In the genomic region with DNA sequence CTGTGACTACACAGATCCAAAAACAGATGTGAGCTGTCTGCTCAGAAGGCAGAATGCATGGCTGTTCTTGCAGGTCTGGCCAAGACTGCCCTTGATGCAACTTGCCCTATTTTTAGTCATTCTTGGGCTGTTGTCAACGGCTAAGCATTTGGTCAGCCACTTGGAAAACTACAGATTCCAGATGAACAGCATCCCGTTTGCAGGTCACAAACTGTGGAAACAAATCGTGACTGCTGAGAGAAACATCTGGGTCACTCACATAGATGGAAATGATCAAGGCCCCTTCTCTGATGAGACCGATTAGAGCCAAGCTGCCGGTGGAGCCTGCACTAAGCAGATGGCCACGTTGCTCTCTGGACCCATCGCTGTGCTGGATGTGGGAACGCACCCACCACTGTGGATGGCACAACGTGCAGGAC, we compare ENCODE assay signal across 32 cellular contexts. TPM values are rescaled to one million over a fixed set of nuclear protein-coding genes. Genes with fewer than 3 reads are reported as not detected.
A peak's percentile ranks its signal among the peaks of the same experiment; 100 is the strongest.
DNase-seq lines count a peak whose midpoint lies in the region; ATAC-seq and TF ChIP-seq lines count a peak whose summit lies in the region.
"Had no signal": no experiment of that assay in that cellular context is flagged by ENCODE, and none has a peak within 500 bp of the region (broad histone marks: within the 10 kb centered on the region; RNA-seq: fewer than 3 reads in every experiment).

No MANE protein-coding gene starts in this region.

- no peak overlapping the region for H3K23ac ChIP-seq in H9 (ENCODE audit: insufficient read length, low read depth, low read length)

- no peaks in the 10 kb centered on the region for H3K23me2 ChIP-seq in H9 (ENCODE audit: insufficient read length, low read depth, low read length, poor library complexity, severe bottlenecking)

- peak overlapping the region; percentile 14 for H4K8ac ChIP-seq in H9 (replicated peaks; ENCODE audit: insufficient read length, low read depth, low read length)

- no CpG with 5 or more reads among the region's 9 CpGs for WGBS in H9 (ENCODE audit: extremely low coverage, insufficient read length, low lambda C conversion rate)

- H3K4me1 ChIP-seq in H9 (ENCODE audit: insufficient read depth, low read length) (no peaks in the 10 kb centered on the region), fibroblast of lung (ENCODE audit: control insufficient read depth, extremely low read depth, insufficient read depth, low read length) (peaks cover 6% of the 10 kb centered on the region)
- H3K4me1 ChIP-seq: body of pancreas, Peyer's patch, stomach, transverse colon had no signal

- no peaks in the 10 kb centered on the region for H3K4me1 Mint-ChIP-seq in H9
- no peaks in the 10 kb centered on the region for H3K4me1 Mint-ChIP-seq in stimulated activated naive CD8-positive, alpha-beta T cell treated with anti-CD3 and anti-CD28 coated beads, Interleukin-15, amount 100 ng/mL, for 72 hours

- H3K4me2 ChIP-seq in H9 (ENCODE audit: insufficient read depth, insufficient read length, low read length) (no peak overlapping the region), fibroblast of lung (ENCODE audit: extremely low read depth, insufficient read depth, low read length) (no peak overlapping the region)
- H3K4me2 ChIP-seq: smooth muscle cell had no signal

- H3K4me3 ChIP-seq in AG09309 (ENCODE audit: control insufficient read depth, low read depth, low read length) (no peak overlapping the region), fibroblast of lung (replicated peaks in 1 of 4; ENCODE audit: control extremely low read depth in 1 of 4, insufficient read depth in 1 of 4, low read depth in 3 of 4, low read length in 4 of 4) (no peak overlapping the region)
- H3K4me3 ChIP-seq: body of pancreas, heart left ventricle, Peyer's patch, smooth muscle cell, stomach, transverse colon had no signal

- H3K36me3 ChIP-seq in fibroblast of lung (ENCODE audit: control insufficient read depth, insufficient read depth, low read length): no peaks in the 10 kb centered on the region
- H3K36me3 ChIP-seq: heart left ventricle, Peyer's patch, stomach, transverse colon had no signal

- H4K20me1 ChIP-seq in H9 (ENCODE audit: control insufficient read depth, insufficient read depth, insufficient read length) (no peaks in the 10 kb centered on the region), fibroblast of lung (ENCODE audit: control insufficient read depth, extremely low read depth, insufficient read depth, low read length) (no peaks in the 10 kb centered on the region)

- TF ChIP-seq CTCF in AG09309 (IDR thresholded peaks at IDR 0.05; ENCODE audit: control insufficient read depth, insufficient read depth, low read depth, low read length, missing control alignments): no peak
- TF ChIP-seq CTCF in H9 (conservative IDR thresholded peaks at IDR 0.05): no peak
- no peak for TF ChIP-seq CTCF in fibroblast of lung (conservative IDR thresholded peaks at IDR 0.05 in 1 of 2, IDR thresholded peaks at IDR 0.05 in 1 of 2; ENCODE audit: low read depth in 1 of 2, low read length in 2 of 2)

- H3K27me3 Mint-ChIP-seq in H9 (ENCODE audit: low read depth): no peaks in the 10 kb centered on the region; the same call in 1 of the 2 replicates
- H3K27me3 Mint-ChIP-seq in stimulated activated naive CD8-positive, alpha-beta T cell treated with anti-CD3 and anti-CD28 coated beads, Interleukin-15, amount 100 ng/mL, for 72 hours: no peaks in the 10 kb centered on the region

- H4K5ac ChIP-seq in H9 (ENCODE audit: insufficient read length, low read depth, low read length): no peak overlapping the region

- no peak overlapping the region for H3K18ac ChIP-seq in H9 (ENCODE audit: insufficient read length, low read depth, low read length)

- no peaks in the 10 kb centered on the region for H3K79me2 ChIP-seq in H9 (ENCODE audit: insufficient read depth, low read length)
- no peaks in the 10 kb centered on the region for H3K79me2 ChIP-seq in fibroblast of lung (ENCODE audit: control insufficient read depth, insufficient read depth, low read length)

- H3K9me3 Mint-ChIP-seq in H9: peaks cover 4 to 6% of the 10 kb centered on the region in 2 experiments; a peak in 1 of 5 replicates
- H3K9me3 Mint-ChIP-seq in stimulated activated naive CD8-positive, alpha-beta T cell treated with anti-CD3 and anti-CD28 coated beads, Interleukin-15, amount 100 ng/mL, for 72 hours: peaks cover 0 to 6% of the 10 kb centered on the region in 2 donors
- H3K9me3 Mint-ChIP-seq: activated T-helper 2 cell treated with anti-CD3 and anti-CD28 coated beads, Interferon-gamma antibody, Interleukin-2, Interleukin-4, amounts not matched to agents 10 μg/mL and 5 μg/mL and 100 μg/mL, durations not matched to agents 14 hours and 24 hours and 36 hours had no signal

- H3K27ac ChIP-seq in H9 (ENCODE audit: insufficient read length, low read depth, low read length) (no peak overlapping the region), fibroblast of lung (ENCODE audit: insufficient read depth, low read length) (no peak overlapping the region)
- H3K27ac ChIP-seq: body of pancreas, heart left ventricle, Peyer's patch, stomach, transverse colon, VCaP had no signal

- no peak overlapping the region for H2BK120ac ChIP-seq in H9 (ENCODE audit: low read depth, low read length, poor library complexity, severe bottlenecking)

- no peaks in the 10 kb centered on the region for H3K79me1 ChIP-seq in H9 (ENCODE audit: insufficient read depth, low read depth, low read length, poor library complexity, severe bottlenecking)

- H2BK12ac ChIP-seq in H9 (ENCODE audit: insufficient read length, low read depth, low read length): no peak overlapping the region

- no peaks in the 10 kb centered on the region for H3K9me3 ChIP-seq in H9 (ENCODE audit: control insufficient read depth, low read depth, low read length)
- no peaks in the 10 kb centered on the region for H3K9me3 ChIP-seq in fibroblast of lung (ENCODE audit: control insufficient read depth, insufficient read depth, low read depth, low read length)
- H3K9me3 ChIP-seq: body of pancreas, transverse colon had no signal

- H3K27ac Mint-ChIP-seq in H9: no peak overlapping the region
- no peak overlapping the region for H3K27ac Mint-ChIP-seq in stimulated activated naive CD8-positive, alpha-beta T cell treated with anti-CD3 and anti-CD28 coated beads, Interleukin-15, amount 100 ng/mL, for 72 hours
- H3K27ac Mint-ChIP-seq: activated T-helper 2 cell treated with anti-CD3 and anti-CD28 coated beads, Interferon-gamma antibody, Interleukin-2, Interleukin-4, amounts not matched to agents 10 μg/mL and 5 μg/mL and 100 μg/mL, durations not matched to agents 14 hours and 24 hours and 36 hours; CD4-positive, CD25-positive, alpha-beta regulatory T cell; nephron progenitor cell had no signal

- no peak overlapping the region for H2BK5ac ChIP-seq in H9 (ENCODE audit: insufficient read length, low read length)

- H3K56ac ChIP-seq in H9 (ENCODE audit: insufficient read length, low read depth, low read length): no peak overlapping the region

- H3K9ac ChIP-seq in H9 (ENCODE audit: extremely low read depth, insufficient read length, low read length): no peak overlapping the region
- no peak overlapping the region for H3K9ac ChIP-seq in fibroblast of lung (ENCODE audit: insufficient read depth, low read length)

- H4K91ac ChIP-seq in H9 (ENCODE audit: insufficient read length, low read depth, low read length): no peak overlapping the region

- no peak overlapping the region for H3K4ac ChIP-seq in H9 (ENCODE audit: low read depth, low read length)

- H2BK15ac ChIP-seq in H9 (ENCODE audit: low read depth, low read length): no peak overlapping the region

- intact Hi-C loops in posterior vena cava (cut with DNase I): no loop called here

- no peaks in the 10 kb centered on the region; a peak in 1 of 7 replicates for H3K36me3 Mint-ChIP-seq in H9 (ENCODE audit: insufficient read depth in 1 of 3, low read depth in 3 of 3)
- H3K36me3 Mint-ChIP-seq: CD4-positive, CD25-positive, alpha-beta regulatory T cell had no signal

- no peak overlapping the region for H3T11ph ChIP-seq in H9 (ENCODE audit: low read length)

- no peaks in the 10 kb centered on the region for H3K27me3 ChIP-seq in H9 (ENCODE audit: insufficient read depth, low read length)
- H3K27me3 ChIP-seq in fibroblast of lung (ENCODE audit: control insufficient read depth, insufficient read depth, low read length): no peaks in the 10 kb centered on the region
- H3K27me3 ChIP-seq: body of pancreas, heart left ventricle, Peyer's patch, stomach, transverse colon had no signal

- ATAC-seq in stimulated activated naive CD8-positive, alpha-beta T cell treated with anti-CD3 and anti-CD28 coated beads, Interleukin-15, amount 100 ng/mL, for 72 hours: no peak
- ATAC-seq: body of pancreas, esophagus mucosa, SK-N-SH treated with all-trans-retinoic acid at 6 μM for 48 hours had no signal

- no peak overlapping the region for H2AK5ac ChIP-seq in H9 (ENCODE audit: insufficient read length, low read length)

- peak; percentile 50 for DNase-seq in AG09309 (ENCODE audit: low read depth)
- no peak for DNase-seq in H9
- peak; percentile 40 to 51 for DNase-seq in fibroblast of lung (ENCODE audit: low read depth in 2 of 2)
- peak; percentile 82 for DNase-seq in posterior vena cava (ENCODE audit: low spot score)
- no peak for DNase-seq in mesenteric fat pad (ENCODE audit: low spot score)
- DNase-seq in stimulated activated CD4-positive, alpha-beta T cell treated with anti-CD3 and anti-CD28 coated beads, Interleukin-4, amount 100 ng/mL, for 24 hours: no peak
- no peak for DNase-seq in NCI-H446 treated with DMSO at 0.1 percent for 48 hours (lab: John Stamatoyannopoulos, UW)
- no peak for DNase-seq in stimulated activated naive CD8-positive, alpha-beta T cell treated with anti-CD3 and anti-CD28 coated beads, Interleukin-15, amount 100 ng/mL, for 72 hours
- DNase-seq: activated CD4-positive, alpha-beta T cell treated with anti-CD3 and anti-CD28 coated beads, Interleukin-2, amount 50 U/mL, for 1 hour; CD4-positive, CD25-positive, alpha-beta regulatory T cell; effector memory CD4-positive, alpha-beta T cell; heart left ventricle; NCI-H1417 treated with DMSO at 0.1 percent for 48 hours; NCI-H2107; NCI-H510A; nephron progenitor cell; NK-92 treated with Interleukin-12 subunit alpha and Interleukin-12 subunit beta, amount 100 ng/mL, for 24 hours; Peyer's patch; posterior cingulate gyrus; stimulated activated CD4-positive, alpha-beta T cell treated with anti-CD3 and anti-CD28 coated beads, Interleukin-4, amount 100 ng/mL, for 4 hours; stomach; transverse colon had no signal

- no peak overlapping the region for H3K14ac ChIP-seq in H9 (ENCODE audit: insufficient read depth, low read length)

- no peak overlapping the region for H3K4me3 Mint-ChIP-seq in H9
- no peak overlapping the region for H3K4me3 Mint-ChIP-seq in stimulated activated naive CD8-positive, alpha-beta T cell treated with anti-CD3 and anti-CD28 coated beads, Interleukin-15, amount 100 ng/mL, for 72 hours
- H3K4me3 Mint-ChIP-seq: CD4-positive, CD25-positive, alpha-beta regulatory T cell; nephron progenitor cell had no signal

- no peak overlapping the region for H2AFZ ChIP-seq in H9 (ENCODE audit: low read length)
- H2AFZ ChIP-seq in fibroblast of lung (ENCODE audit: low read length): no peak overlapping the region

- no peak overlapping the region for H2BK20ac ChIP-seq in H9 (ENCODE audit: low read depth, low read length, poor library complexity, severe bottlenecking)

RNA-seq across cellular contexts. Expression of a gene that starts 15.4 kb away (rescaled TPM):
- total RNA-seq in H9 (2021): not detected in 2 replicates
- 0.17 TPM in 1 of 2 replicates, not detected in the other for total RNA-seq in fibroblast of lung
- not detected in 2 replicates for polyA plus RNA-seq in fibroblast of lung
- not detected in 2 replicates for polyA plus RNA-seq in fibroblast of lung (2012)
- not detected in 2 replicates for polyA minus RNA-seq in fibroblast of lung (ENCODE audit: low replicate concordance)
- total RNA-seq in posterior vena cava: not detected
- total RNA-seq in mesenteric fat pad: not detected
- total RNA-seq: activated T-helper 2 cell treated with anti-CD3 and anti-CD28 coated beads, Interferon-gamma antibody, Interleukin-2, Interleukin-4, amounts not matched to agents 10 μg/mL and 5 μg/mL and 100 μg/mL, durations not matched to agents 14 hours and 24 hours and 36 hours; body of pancreas; CD4-positive, CD25-positive, alpha-beta regulatory T cell; esophagus mucosa; H4; heart left ventricle; MCF 10A; mononuclear cell; Peyer's patch; smooth muscle cell; stomach; T-helper 2 cell treated with Interferon-gamma antibody and Interleukin-4, amounts not matched to agents 100 ng/mL and 5 ng/mL, for 36 hours; transverse colon had no signal
- polyA plus RNA-seq: CD4-positive, CD25-positive, alpha-beta regulatory T cell; heart left ventricle; smooth muscle cell; stomach had no signal

Comparison
In these comparisons a context has a peak if more than half of its experiments do, and no peak if none do; other contexts are left out.
1. DNase-seq: peak in AG09309 (single experiment), fibroblast of lung (2 of 2) and posterior vena cava (single experiment); none in H9 (single experiment), mesenteric fat pad (single experiment), stimulated activated CD4-positive, alpha-beta T cell treated with anti-CD3 and anti-CD28 coated beads, Interleukin-4, amount 100 ng/mL, for 24 hours (single experiment), NCI-H446 treated with DMSO at 0.1 percent for 48 hours (single experiment) and stimulated activated naive CD8-positive, alpha-beta T cell treated with anti-CD3 and anti-CD28 coated beads, Interleukin-15, amount 100 ng/mL, for 72 hours (0 of 2).